In genomic region chr10:95434583-95434982, GRCh38 we compare ENCODE assay signal across 2 cellular contexts.
TF ChIP-seq lines count a peak whose summit lies in the region.

No MANE protein-coding gene starts in this region.

TF ChIP-seq in WTC11, 78 proteins besides CTCF, POLR2A, EP300 and RAD21 (continued from another document):
- TF ChIP-seq TP53 (CRISPR knock-in tag; IDR thresholded peaks at IDR 0.05), result no peak
- no peak for TF ChIP-seq NR3C1 (CRISPR knock-in tag; conservative IDR thresholded peaks at IDR 0.05; ENCODE audit: low read depth)
- TF ChIP-seq ZNF532 (CRISPR knock-in tag; IDR thresholded peaks at IDR 0.05; ENCODE audit: borderline replicate concordance), result no peak
- no peak for TF ChIP-seq ZNF416 (CRISPR knock-in tag; IDR thresholded peaks at IDR 0.05)
- no peak for TF ChIP-seq MAX (CRISPR knock-in tag; IDR thresholded peaks at IDR 0.05)
- no peak for TF ChIP-seq RORB (CRISPR knock-in tag; IDR thresholded peaks at IDR 0.05)
- no peak for TF ChIP-seq GTF2I (CRISPR knock-in tag; conservative IDR thresholded peaks at IDR 0.05)
- no peak for TF ChIP-seq IRF1 (CRISPR knock-in tag; IDR thresholded peaks at IDR 0.05)

TF ChIP-seq in SK-N-SH treated with all-trans-retinoic acid at 6 μM for 48 hours, 23 proteins besides CTCF, POLR2A, EP300 and RAD21 (continued from another document):
- TF ChIP-seq CREB5 (CRISPR knock-in tag; IDR thresholded peaks at IDR 0.05; ENCODE audit: low read depth), result no peak
- TF ChIP-seq TCF4 (CRISPR knock-in tag; IDR thresholded peaks at IDR 0.05; ENCODE audit: borderline replicate concordance), result no peak
- TF ChIP-seq ZNF8 (CRISPR knock-in tag; IDR thresholded peaks at IDR 0.05), result no peak
- TF ChIP-seq RARB (CRISPR knock-in tag; IDR thresholded peaks at IDR 0.05), result no peak
- TF ChIP-seq ESRRG (CRISPR knock-in tag; IDR thresholded peaks at IDR 0.05), result no peak
- no peak for TF ChIP-seq SNAI2 (CRISPR knock-in tag; IDR thresholded peaks at IDR 0.05)
- no peak for TF ChIP-seq GLIS3 (CRISPR knock-in tag; IDR thresholded peaks at IDR 0.05)
